In genomic region chr5:31008231-31008630, GRCh38 we compare ENCODE assay signal across 27 cellular contexts.
"Had no signal": no experiment of that assay in that cellular context is flagged by ENCODE, and none has a peak within 500 bp of the region (broad histone marks: within the 10 kb centered on the region; RNA-seq: fewer than 3 reads in every experiment).

No MANE protein-coding gene starts in this region.

- H3K36me3 ChIP-seq: ascending aorta, colonic mucosa, esophagus squamous epithelium, gastrocnemius medialis, heart right ventricle, WERI-Rb-1 had no signal

- H3K9me3 ChIP-seq: ascending aorta, colonic mucosa, esophagus squamous epithelium, gastrocnemius medialis had no signal

- ATAC-seq: activated CD4-positive, CD25-positive, alpha-beta regulatory T cell treated with anti-CD3 and anti-CD28 coated beads, Interleukin-2, amount 50 U/mL, for 24 hours; activated CD8-positive, alpha-beta memory T cell treated with anti-CD3 and anti-CD28 coated beads, Interleukin-2, amount 10 ng/mL, durations not matched to agents 7 days and 5 days; activated CD8-positive, alpha-beta T cell treated with anti-CD3 and anti-CD28 coated beads, Interleukin-2, amount 10 ng/mL, durations not matched to agents 7 days and 5 days; activated naive CD4-positive, alpha-beta T cell treated with anti-CD3 and anti-CD28 coated beads, Interleukin-2, amount 50 U/mL, for 72 hours; activated T-cell treated with anti-CD3 and anti-CD28 coated beads, Interleukin-2, amount 50 U/mL, for 72 hours; gastrocnemius medialis; heart right ventricle; T-helper 17 cell had no signal

- H3K4me1 ChIP-seq: ascending aorta, colonic mucosa, esophagus squamous epithelium, gastrocnemius medialis, heart right ventricle had no signal

- H3K27ac ChIP-seq: ascending aorta, colonic mucosa, epithelial cell of prostate, esophagus squamous epithelium, gastrocnemius medialis, heart right ventricle, WERI-Rb-1 had no signal

- DNase-seq: activated B cell treated with CpG ODN at 0.5 μM for 24 hours; activated CD4-positive, alpha-beta T cell treated with anti-CD3 and anti-CD28 coated beads for 48 hours; activated CD4-positive, alpha-beta T cell treated with anti-CD3 and anti-CD28 coated beads, Interleukin-2, amount 50 U/mL, for 1 hour; activated CD4-positive, alpha-beta T cell treated with anti-CD3 and anti-CD28 coated beads, Interleukin-2, amount 50 U/mL, for 48 hours; activated CD8-positive, alpha-beta memory T cell treated with anti-CD3 and anti-CD28 coated beads, Interleukin-2, amount 10 ng/mL, durations not matched to agents 7 days and 5 days; activated CD8-positive, alpha-beta memory T cell treated with anti-CD3 and anti-CD28 coated beads, Interleukin-2, amount 50 U/mL, for 4 hours; activated CD8-positive, alpha-beta T cell treated with anti-CD3 and anti-CD28 coated beads, Interleukin-2, amount 10 ng/mL, durations not matched to agents 7 days and 5 days; activated gamma-delta T cell; activated naive CD4-positive, alpha-beta T cell; activated naive CD4-positive, alpha-beta T cell treated with anti-CD3 and anti-CD28 coated beads, Interleukin-2, amount 10 ng/mL, durations not matched to agents 7 days and 5 days; activated naive CD8-positive, alpha-beta T cell treated with anti-CD3 and anti-CD28 coated beads, Interleukin-2, amount 10 ng/mL, durations not matched to agents 7 days and 5 days; activated T-cell treated with anti-CD3 and anti-CD28 coated beads, Interleukin-2, amount 50 U/mL, for 1 hour; activated T-cell treated with anti-CD3 and anti-CD28 coated beads, Interleukin-2, amount 50 U/mL, for 72 hours; caudate nucleus; colonic mucosa; effector CD8-positive, alpha-beta T cell; esophagus squamous epithelium; gastrocnemius medialis; heart right ventricle; T-helper 1 cell; T-helper 17 cell; T1000; WERI-Rb-1 had no signal

- H3K27me3 ChIP-seq: ascending aorta, colonic mucosa, esophagus squamous epithelium, gastrocnemius medialis, heart right ventricle had no signal

- H3K4me3 ChIP-seq: ascending aorta, colonic mucosa, esophagus squamous epithelium, gastrocnemius medialis, heart right ventricle had no signal
